Comparison of ENCODE assay signal across 7 cellular contexts in the genomic region with DNA sequence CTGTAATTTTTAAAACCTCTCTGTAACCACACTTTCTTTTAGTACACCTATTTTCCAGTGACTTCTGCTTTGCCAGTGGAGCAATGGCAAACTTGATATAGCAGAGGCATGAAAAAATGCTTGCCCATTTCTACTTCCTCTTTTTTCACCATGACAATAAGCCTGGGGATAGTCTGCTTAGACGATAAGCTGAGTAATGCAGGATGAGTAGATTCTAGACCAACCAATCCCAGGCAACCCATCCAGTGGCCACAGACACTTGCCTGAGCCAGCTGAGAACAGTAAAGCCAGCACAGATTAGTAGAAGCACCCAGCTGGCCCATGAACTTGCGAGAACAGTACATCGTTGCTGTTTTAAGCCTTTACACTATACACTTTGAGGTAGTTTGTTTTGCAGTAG. TPM values are rescaled to one million over a fixed set of nuclear protein-coding genes. Genes with fewer than 3 reads are reported as not detected.
DNase-seq lines count a peak whose midpoint lies in the region; ATAC-seq and FAIRE-seq lines count a peak whose summit lies in the region.

No MANE protein-coding gene starts in this region.

- H3K14ac ChIP-seq in mesenchymal stem cell (ENCODE audit: low read length in 2 of 2), result no peak overlapping the region

- no peak overlapping the region for H2BK15ac ChIP-seq in mesenchymal stem cell (ENCODE audit: low read depth, poor library complexity, severe bottlenecking)

- H2AK5ac ChIP-seq in mesenchymal stem cell (ENCODE audit: low read length, severe bottlenecking), result no peak overlapping the region

- no peak overlapping the region for H4K91ac ChIP-seq in mesenchymal stem cell (ENCODE audit: low read length)

- no peaks in the 10 kb centered on the region for H3K4me1 ChIP-seq in mesenchymal stem cell (ENCODE audit: control insufficient read depth, insufficient read depth, low read depth, low read length)

- no peak overlapping the region for H3K23ac ChIP-seq in mesenchymal stem cell (ENCODE audit: low read length in 2 of 2)

- H3K4me2 ChIP-seq in mesenchymal stem cell (ENCODE audit: low read length, poor library complexity, severe bottlenecking), result no peak overlapping the region

- H2BK12ac ChIP-seq in mesenchymal stem cell (ENCODE audit: low read length in 2 of 2), result no peak overlapping the region

- no peak overlapping the region for H3K27ac ChIP-seq in mesenchymal stem cell (ENCODE audit: low read length, poor library complexity, severe bottlenecking)

- no peaks in the 10 kb centered on the region for H3K27me3 ChIP-seq in mesenchymal stem cell (ENCODE audit: control insufficient read depth in 1 of 2, insufficient read depth in 1 of 2, low read length in 2 of 2)

- H3K4ac ChIP-seq in mesenchymal stem cell (ENCODE audit: low read depth in 1 of 2, low read length in 2 of 2), result no peak overlapping the region

- no peak overlapping the region for H2BK5ac ChIP-seq in mesenchymal stem cell (ENCODE audit: low read depth, low read length, poor library complexity, severe bottlenecking)

- H3K9me3 ChIP-seq in mesenchymal stem cell (ENCODE audit: control insufficient read depth, low read length), result no peaks in the 10 kb centered on the region

- no peak overlapping the region for H3K18ac ChIP-seq in mesenchymal stem cell (ENCODE audit: low read depth in 1 of 2, low read length in 2 of 2)

- H3K79me1 ChIP-seq in mesenchymal stem cell (replicated peaks; ENCODE audit: low read length, poor library complexity, severe bottlenecking), result no peaks in the 10 kb centered on the region

- WGBS in mesenchymal stem cell, result 93% methylated on average over 2 of the region's 3 CpGs

- no peak overlapping the region for H2AFZ ChIP-seq in mesenchymal stem cell (ENCODE audit: low read depth, low read length)

- ATAC-seq in GM19324 (IDR thresholded peaks at IDR 0.05; ENCODE audit: low FRiP score, unreplicated experiment) (peak; percentile 81), HG03039 (IDR thresholded peaks at IDR 0.05; ENCODE audit: unreplicated experiment) (peak; percentile 89)

- H4K8ac ChIP-seq in mesenchymal stem cell (ENCODE audit: low read length), result peak overlapping the region; percentile 42

- no peaks in the 10 kb centered on the region for H3K36me3 ChIP-seq in mesenchymal stem cell (ENCODE audit: control insufficient read depth in 1 of 2, insufficient read depth in 2 of 2, low read depth in 1 of 2, low read length in 2 of 2)

- H3K9ac ChIP-seq in mesenchymal stem cell (ENCODE audit: low read length), result no peak overlapping the region

- H2BK120ac ChIP-seq in mesenchymal stem cell (ENCODE audit: low read depth, low read length), result no peak overlapping the region

- DNase-seq in OCI-M2 (lab: John Stamatoyannopoulos, UW; ENCODE audit: unreplicated experiment) (peak; percentile 16), mesenchymal stem cell (peak; percentile 16), frontal cortex (ENCODE audit: low spot score in 2 of 2) (no peak), NCI-H187 (lab: John Stamatoyannopoulos, UW) (no peak), HT-29 (ENCODE audit: low spot score) (no peak)

- FAIRE-seq in frontal cortex (lab: Jason Lieb, UNC), result no peak

- no peak overlapping the region for H3K4me3 ChIP-seq in mesenchymal stem cell (ENCODE audit: insufficient read depth in 1 of 2, low read depth in 1 of 2, low read length in 2 of 2)

RNA-seq across cellular contexts. Expression of a gene that starts 37.5 kb away (rescaled TPM):
- polyA plus RNA-seq in mesenchymal stem cell (2013, experiment 1 of 2), result not detected
- not detected for polyA plus RNA-seq in mesenchymal stem cell (2013, experiment 2 of 2)
- not detected for total RNA-seq in frontal cortex
- not detected in 2 replicates for total RNA-seq in HT-29 (2014; rRNA removed; shearing (Covaris generic))

Comparison
In these comparisons a context has a peak if more than half of its experiments do, and no peak if none do; other contexts are left out.
1. DNase-seq: peak in OCI-M2 (single experiment) and mesenchymal stem cell (single experiment); none in frontal cortex (0 of 2), NCI-H187 (0 of 2) and HT-29 (single experiment).